In the genomic region with DNA sequence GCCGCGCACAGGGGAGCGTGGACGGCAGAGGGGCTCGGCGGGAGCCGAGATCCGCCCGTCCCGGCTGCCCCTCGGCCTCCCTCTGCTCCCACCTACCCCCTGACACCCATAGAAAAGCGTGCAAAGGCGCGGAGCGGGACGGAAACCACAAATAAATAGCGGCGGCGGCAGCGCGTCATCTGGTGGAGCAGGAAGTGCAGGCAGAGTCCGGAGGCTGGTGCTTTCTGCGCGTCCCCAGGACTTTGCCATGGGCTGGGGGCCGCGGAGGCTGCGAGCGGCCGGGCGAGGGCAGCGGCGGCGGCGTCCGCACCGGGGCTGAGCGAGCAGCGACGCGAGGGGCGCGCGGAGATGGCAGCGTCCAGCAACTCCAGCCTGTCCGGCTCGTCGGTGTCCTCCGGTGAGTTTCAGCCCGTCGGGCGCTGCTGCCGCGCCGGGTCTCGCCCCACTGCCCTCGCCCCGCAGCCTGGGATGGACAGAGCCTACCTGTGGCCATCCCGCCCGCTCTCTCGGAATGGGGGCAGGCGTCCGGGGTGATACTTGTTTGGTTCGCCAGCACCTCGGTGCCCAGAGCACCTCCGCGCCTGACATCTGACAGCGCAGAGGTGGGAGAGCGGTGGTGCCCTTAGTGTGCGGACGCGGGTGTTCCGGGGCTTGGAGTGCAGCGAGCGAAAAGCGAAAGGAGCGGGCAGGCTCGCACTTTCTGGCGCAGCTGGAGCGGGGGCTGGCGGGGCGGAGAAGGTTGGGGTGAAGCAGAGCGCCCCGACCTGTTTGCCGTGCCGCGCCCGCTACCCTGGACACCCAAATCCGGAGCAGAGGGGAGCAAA, we compare ENCODE assay signal across 8 cellular contexts. TPM values are rescaled to one million over a fixed set of nuclear protein-coding genes. Genes with fewer than 3 reads are reported as not detected.
A peak's percentile ranks its signal among the peaks of the same experiment; 100 is the strongest.
DNase-seq lines count a peak whose midpoint lies in the region; ATAC-seq and TF ChIP-seq lines count a peak whose summit lies in the region.

TSS of gene CHN2 (plus strand) at position 182 of the 824 bp plus-strand sequence.

- no peaks in the 10 kb centered on the region for H3K36me3 Mint-ChIP-seq in CD4-positive, CD25-positive, alpha-beta regulatory T cell

- H3K9me3 ChIP-seq in CD4-positive, CD25-positive, alpha-beta regulatory T cell (ENCODE audit: control insufficient read depth in 2 of 2, low read length in 2 of 2): no peaks in the 10 kb centered on the region
- H3K9me3 ChIP-seq in OCI-LY3 (ENCODE audit: insufficient read depth, low read length) (no peaks in the 10 kb centered on the region), neutrophil (no peaks in the 10 kb centered on the region), transverse colon (no peaks in the 10 kb centered on the region)

- H3K27me3 Mint-ChIP-seq in CD4-positive, CD25-positive, alpha-beta regulatory T cell: peaks cover 50% of the 10 kb centered on the region

- no peak within 1 kb of the TSS for H3K4me3 ChIP-seq in CD4-positive, CD25-positive, alpha-beta regulatory T cell (ENCODE audit: low read depth, low read length)
- peak within 1 kb of the TSS; percentile 74 for H3K4me3 ChIP-seq in OCI-LY3 (ENCODE audit: low read length)
- H3K4me3 ChIP-seq in neutrophil (ENCODE audit: low read depth in 1 of 2, low read length in 1 of 2): peak within 1 kb of the TSS; percentile 56 to 68
- H3K4me3 ChIP-seq in transverse colon: peak within 1 kb of the TSS; percentile 53 to 78 (median 63)

- TF ChIP-seq CTCF in OCI-LY3 (IDR thresholded peaks at IDR 0.05; ENCODE audit: low read depth, low read length) (no peak), neutrophil (IDR thresholded peaks at IDR 0.05) (no peak), transverse colon (IDR thresholded peaks at IDR 0.05) (no peak)

- H3K9ac ChIP-seq in OCI-LY3 (ENCODE audit: low read length): peak within 1 kb of the TSS; percentile 22

- H3K36me3 ChIP-seq in CD4-positive, CD25-positive, alpha-beta regulatory T cell (ENCODE audit: control insufficient read depth, insufficient read depth, low read length): no peaks in the 10 kb centered on the region
- H3K36me3 ChIP-seq in OCI-LY3 (replicated peaks; ENCODE audit: low read depth, low read length) (no peaks in the 10 kb centered on the region), neutrophil (no peaks in the 10 kb centered on the region), transverse colon (no peaks in the 10 kb centered on the region)

- DNase-seq in CD4-positive, CD25-positive, alpha-beta regulatory T cell: peak in 1 of 3 donors; percentile 41
- peak; percentile 44 for DNase-seq in activated naive CD4-positive, alpha-beta T cell treated with Interleukin-2 at 50 U/mL for 16 hours
- DNase-seq in head of caudate nucleus (peak; percentile 44 to 86 (median 74)), transverse colon (peak; percentile 76)

- no peak within 1 kb of the TSS for H3K27ac ChIP-seq in CD4-positive, CD25-positive, alpha-beta regulatory T cell (ENCODE audit: insufficient read depth, low read length, poor library complexity, severe bottlenecking)
- no peak within 1 kb of the TSS for H3K27ac ChIP-seq in OCI-LY3 (ENCODE audit: low read length)
- no peak within 1 kb of the TSS for H3K27ac ChIP-seq in neutrophil
- H3K27ac ChIP-seq in transverse colon: peak within 1 kb of the TSS; percentile 59 to 77 (median 71)

- no peak within 1 kb of the TSS for H2AFZ ChIP-seq in OCI-LY3 (ENCODE audit: low read depth, low read length)

- TF ChIP-seq EP300 in transverse colon (IDR thresholded peaks at IDR 0.05; ENCODE audit: low read depth): no peak

- ATAC-seq in CD4-positive, CD25-positive, alpha-beta regulatory T cell (ENCODE audit: low read depth in 2 of 2): peak; percentile 28 to 30
- ATAC-seq in HG03159 (IDR thresholded peaks at IDR 0.05; ENCODE audit: unreplicated experiment): peak; percentile 49
- ATAC-seq in GM19397 (IDR thresholded peaks at IDR 0.05; ENCODE audit: unreplicated experiment): no peak

- peaks cover 31% of the 10 kb centered on the region for H3K27me3 ChIP-seq in CD4-positive, CD25-positive, alpha-beta regulatory T cell (ENCODE audit: control insufficient read depth, insufficient read depth, low read length)
- H3K27me3 ChIP-seq in OCI-LY3 (ENCODE audit: low read depth, low read length): peaks cover 49% of the 10 kb centered on the region
- H3K27me3 ChIP-seq in neutrophil: peaks cover 85% of the 10 kb centered on the region
- H3K27me3 ChIP-seq in transverse colon: peaks cover 15% of the 10 kb centered on the region

- H3K4me3 Mint-ChIP-seq in CD4-positive, CD25-positive, alpha-beta regulatory T cell: peak within 1 kb of the TSS in 3 of 4 donors; percentile 52 to 69 (median 64)

- H3K4me1 Mint-ChIP-seq in CD4-positive, CD25-positive, alpha-beta regulatory T cell: peaks cover 0 to 7% (median 4%) of the 10 kb centered on the region in 4 donors

- peaks cover 5% of the 10 kb centered on the region for H3K4me1 ChIP-seq in CD4-positive, CD25-positive, alpha-beta regulatory T cell (ENCODE audit: control insufficient read depth, insufficient read depth, low read length, poor library complexity, severe bottlenecking)
- H3K4me1 ChIP-seq in OCI-LY3 (ENCODE audit: low read length): no peaks in the 10 kb centered on the region
- peaks cover 13 to 18% of the 10 kb centered on the region in 2 experiments for H3K4me1 ChIP-seq in neutrophil (ENCODE audit: control insufficient read depth in 1 of 2, insufficient read depth in 1 of 2, low read depth in 1 of 2, low read length in 1 of 2)
- peaks cover 0 to 29% (median 13%) of the 10 kb centered on the region in 4 donors for H3K4me1 ChIP-seq in transverse colon

- intact Hi-C loops in head of caudate nucleus (cut with DNase I): loop anchor here (5.0 kb wide), 1 partner anchor 147 kb away; no protein-coding TSS in a partner anchor
- intact Hi-C loops in transverse colon (cut with DNase I; ENCODE audit: low total_unique reads): no loop called here

- peaks cover 0 to 4% (median 0%) of the 10 kb centered on the region in 7 donors for H3K9me3 Mint-ChIP-seq in CD4-positive, CD25-positive, alpha-beta regulatory T cell

- H3K27ac Mint-ChIP-seq in CD4-positive, CD25-positive, alpha-beta regulatory T cell: no peak within 1 kb of the TSS

- peak within 1 kb of the TSS; percentile 67 for H3K4me2 ChIP-seq in OCI-LY3 (ENCODE audit: low read length)

- in situ Hi-C loops in transverse colon (cut with MboI; ENCODE audit: low pct_ligation_motif_present in 1 of 4, low pct_unique_long_range_greater_than_20kb in 1 of 4, low sequenced_read_pairs in 3 of 4): loop anchor here (5.0 to 25.0 kb wide), 3 partner anchors 210 to 217 kb away; no protein-coding TSS in a partner anchor

- peak; percentile 47 for TF ChIP-seq POLR2A in transverse colon (IDR thresholded peaks at IDR 0.05)

- H4K20me1 ChIP-seq in OCI-LY3 (ENCODE audit: insufficient read depth, low read length): no peaks in the 10 kb centered on the region

- 1% methylated on average over 73 of the region's 88 CpGs; no CpG with 5 or more reads in 1 of the 2 donors for WGBS in transverse colon (ENCODE audit: low coverage in 1 of 2), 2 donors

- no peaks in the 10 kb centered on the region for H3K79me2 ChIP-seq in OCI-LY3 (ENCODE audit: low read length)

RNA-seq across cellular contexts. Expression of gene CHN2, which starts in this region (rescaled TPM):
- 1.7 TPM for total RNA-seq in CD4-positive, CD25-positive, alpha-beta regulatory T cell
- under 1 TPM in 1 of 4 donors, not detected in 3; 0.55 TPM for polyA plus RNA-seq in CD4-positive, CD25-positive, alpha-beta regulatory T cell
- 10 to 100 TPM in 3 of 4 donors, 1 to 10 TPM in 1; 5.6 to 36.7 (median 16.8) TPM for total RNA-seq in transverse colon

Comparison
In these comparisons a context has a peak if more than half of its experiments do, and no peak if none do; other contexts are left out.
1. H3K27ac ChIP-seq: peak in transverse colon (4 of 4); none in CD4-positive, CD25-positive, alpha-beta regulatory T cell (single experiment), OCI-LY3 (single experiment) and neutrophil (single experiment).